9 cellular contexts compared by ENCODE assay signal in genomic region chr11:120079750-120080610, GRCh38. TPM values are rescaled to one million over a fixed set of nuclear protein-coding genes. Genes with fewer than 3 reads are reported as not detected.
A peak's percentile ranks its signal among the peaks of the same experiment; 100 is the strongest.
DNase-seq lines count a peak whose midpoint lies in the region; ATAC-seq and TF ChIP-seq lines count a peak whose summit lies in the region.
"Had no signal": no experiment of that assay in that cellular context is flagged by ENCODE, and none has a peak within 500 bp of the region (broad histone marks: within the 10 kb centered on the region; RNA-seq: fewer than 3 reads in every experiment).

No MANE protein-coding gene starts in this region.

- H3K4me3 Mint-ChIP-seq in activated naive CD4-positive, alpha-beta T cell treated with anti-CD3 and anti-CD28 coated beads for 36 hours: no peak overlapping the region

- ATAC-seq in Right ventricle myocardium inferior: no peak
- ATAC-seq in left colon: peak; percentile 51
- no peak for ATAC-seq in HG02623 (IDR thresholded peaks at IDR 0.05; ENCODE audit: unreplicated experiment)
- no peak for ATAC-seq in HG02852 (IDR thresholded peaks at IDR 0.05; ENCODE audit: unreplicated experiment)

- no peaks in the 10 kb centered on the region for H3K4me1 ChIP-seq in cardiac muscle cell (ENCODE audit: low read depth)
- no peaks in the 10 kb centered on the region for H3K4me1 ChIP-seq in uterus

- H3K27ac ChIP-seq in cardiac muscle cell (no peak overlapping the region), uterus (no peak overlapping the region)

- intact Hi-C loops in Right ventricle myocardium inferior (cut with DNase I) (no loop called here), left colon (cut with DNase I, micrococcal nuclease) (no loop called here), uterus (cut with DNase I; ENCODE audit: low total_unique reads) (no loop called here)
- intact Hi-C loops in activated naive CD4-positive, alpha-beta T cell treated with anti-CD3 and anti-CD28 coated beads for 36 hours (cut with micrococcal nuclease): loop anchor here (1.0 kb wide), 1 partner anchor 414 kb away; no protein-coding TSS in a partner anchor

- no peak overlapping the region for H3K27ac Mint-ChIP-seq in activated naive CD4-positive, alpha-beta T cell treated with anti-CD3 and anti-CD28 coated beads for 36 hours

- no peak for DNase-seq in cardiac muscle cell (ENCODE audit: low read depth in 1 of 2, low spot score in 1 of 2)
- no peak for DNase-seq in Right ventricle myocardium inferior (ENCODE audit: missing footprints)
- DNase-seq in activated naive CD4-positive, alpha-beta T cell treated with anti-CD3 and anti-CD28 coated beads for 36 hours: peak; percentile 33
- DNase-seq in left colon: peak in 1 of 2 donors; percentile 16
- DNase-seq in uterus: no peak
- no peak for DNase-seq in central memory CD4-positive, alpha-beta T cell
- DNase-seq: NCI-H510A treated with DMSO at 0.1 percent for 48 hours had no signal

- H3K36me3 Mint-ChIP-seq in activated naive CD4-positive, alpha-beta T cell treated with anti-CD3 and anti-CD28 coated beads for 36 hours (ENCODE audit: low read depth): no peaks in the 10 kb centered on the region

- H3K9me3 ChIP-seq in cardiac muscle cell (ENCODE audit: low read depth): no peaks in the 10 kb centered on the region
- H3K9me3 ChIP-seq in uterus: no peaks in the 10 kb centered on the region

- TF ChIP-seq CTCF in cardiac muscle cell (IDR thresholded peaks at IDR 0.05; ENCODE audit: low read depth, low read length) (peak; percentile 24), uterus (IDR thresholded peaks at IDR 0.05) (peak in 3 of 4 experiments; percentile 36 to 45 (median 40))

- H3K27me3 Mint-ChIP-seq in activated naive CD4-positive, alpha-beta T cell treated with anti-CD3 and anti-CD28 coated beads for 36 hours (ENCODE audit: low read depth): peaks cover 24% of the 10 kb centered on the region

- CTCF ChIA-PET in activated naive CD4-positive, alpha-beta T cell treated with anti-CD3 and anti-CD28 coated beads for 36 hours (lab: Charles Lee): interaction anchor here (0.7 to 1.3 kb wide), 6 partner anchors 13 to 705 kb away, joined by 3 to 9 read pairs (median 4); partner anchors contain the start of gene NECTIN1

- no peaks in the 10 kb centered on the region for H3K36me3 ChIP-seq in cardiac muscle cell
- H3K36me3 ChIP-seq in uterus: no peaks in the 10 kb centered on the region

- no peak for TF ChIP-seq POLR2A in uterus (IDR thresholded peaks at IDR 0.05)

- peaks cover 12% of the 10 kb centered on the region for H3K9me3 Mint-ChIP-seq in activated naive CD4-positive, alpha-beta T cell treated with anti-CD3 and anti-CD28 coated beads for 36 hours

- H3K4me3 ChIP-seq in cardiac muscle cell (no peak overlapping the region), uterus (no peak overlapping the region)

- H3K4me1 Mint-ChIP-seq in activated naive CD4-positive, alpha-beta T cell treated with anti-CD3 and anti-CD28 coated beads for 36 hours (ENCODE audit: low read depth): no peaks in the 10 kb centered on the region

- H3K27me3 ChIP-seq in cardiac muscle cell (no peaks in the 10 kb centered on the region), uterus (no peaks in the 10 kb centered on the region)

RNA-seq across cellular contexts. Expression of gene TRIM29, which starts 57.9 kb away (rescaled TPM):
- total RNA-seq in cardiac muscle cell: not detected in 2 replicates
- not detected in 2 replicates for polyA plus RNA-seq in cardiac muscle cell
- not detected for total RNA-seq in Right ventricle myocardium inferior
- not detected for total RNA-seq in activated naive CD4-positive, alpha-beta T cell treated with anti-CD3 and anti-CD28 coated beads for 36 hours
- total RNA-seq in left colon: 1 to 10 TPM; 6.1 to 8.6 TPM
- total RNA-seq in uterus: 1 to 10 TPM; 4.6 to 7.6 (median 6.1) TPM
